In the genomic region with DNA sequence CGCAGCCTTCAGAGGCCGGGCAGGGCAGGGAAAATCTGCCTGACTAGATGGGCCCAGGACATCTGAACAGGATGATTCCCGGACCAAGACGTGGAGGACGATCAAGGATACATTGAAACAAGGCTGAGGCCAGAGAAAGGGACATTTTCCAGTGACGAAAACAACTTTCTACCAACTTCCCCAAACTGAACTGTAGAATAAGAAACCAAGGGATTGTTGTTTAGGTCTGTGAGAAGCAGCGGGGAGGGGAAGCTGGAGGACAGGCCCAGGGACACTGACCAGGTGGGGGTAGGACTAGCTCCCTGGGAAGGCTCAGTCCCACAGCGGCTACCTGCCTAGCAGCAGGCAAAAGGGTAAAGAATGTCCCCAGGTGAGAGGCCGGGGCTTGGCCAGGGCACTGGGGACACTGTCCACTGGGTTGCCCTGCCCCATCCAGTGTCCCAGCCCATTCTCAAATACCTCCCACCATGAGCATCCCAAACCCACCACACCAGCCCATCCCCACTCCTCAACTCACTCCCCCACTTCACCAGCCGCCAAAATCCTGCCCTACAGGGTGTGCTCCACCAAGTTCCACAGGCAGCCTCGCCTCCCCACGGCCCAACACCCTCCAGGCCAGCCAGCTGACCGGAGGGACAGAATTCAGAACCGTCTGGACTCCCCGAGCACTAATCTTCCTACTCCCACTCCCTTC, we compare ENCODE assay signal across 7 cellular contexts. TPM values are rescaled to one million over a fixed set of nuclear protein-coding genes. Genes with fewer than 3 reads are reported as not detected.
DNase-seq lines count a peak whose midpoint lies in the region; ATAC-seq and TF ChIP-seq lines count a peak whose summit lies in the region.
"Had no signal": no experiment of that assay in that cellular context is flagged by ENCODE, and none has a peak within 500 bp of the region (broad histone marks: within the 10 kb centered on the region; RNA-seq: fewer than 3 reads in every experiment).

No MANE protein-coding gene starts in this region.

- H3K4me3 ChIP-seq in IMR-90 (ENCODE audit: insufficient read depth, low read depth, low read length) (peak overlapping the region; percentile 86), endodermal cell (ENCODE audit: low read length) (peak overlapping the region; percentile 97), gastrocnemius medialis (peak overlapping the region; percentile 58 to 99 (median 81))

- peak overlapping the region; percentile 97 for H3K14ac ChIP-seq in IMR-90 (replicated peaks; ENCODE audit: low read depth, low read length)

- H3K9me3 ChIP-seq in IMR-90 (ENCODE audit: control insufficient read depth, insufficient read depth, low read length) (no peaks in the 10 kb centered on the region), endodermal cell (ENCODE audit: control insufficient read depth, low read length) (no peaks in the 10 kb centered on the region), gastrocnemius medialis (no peaks in the 10 kb centered on the region)

- peaks cover 15% of the 10 kb centered on the region; the same call in 1 of the 2 replicates for H3K36me3 ChIP-seq in IMR-90 (ENCODE audit: control insufficient read depth, insufficient read depth, low read length)
- no peaks in the 10 kb centered on the region for H3K36me3 ChIP-seq in endodermal cell (ENCODE audit: control insufficient read depth, insufficient read depth, low read length)
- no peaks in the 10 kb centered on the region for H3K36me3 ChIP-seq in gastrocnemius medialis

- peak overlapping the region; percentile 96 for H3K4me2 ChIP-seq in IMR-90 (ENCODE audit: low read depth, low read length)

- peaks cover 40% of the 10 kb centered on the region for H3K9me1 ChIP-seq in IMR-90 (ENCODE audit: insufficient read depth, low read length)

- H2BK15ac ChIP-seq in IMR-90 (ENCODE audit: low read depth, low read length): peak overlapping the region; percentile 86

- H3K4me1 ChIP-seq in IMR-90 (ENCODE audit: control insufficient read depth, insufficient read depth, low read length) (peaks cover 43% of the 10 kb centered on the region), endodermal cell (ENCODE audit: control insufficient read depth, insufficient read depth, low read length) (peaks cover 15% of the 10 kb centered on the region), gastrocnemius medialis (peaks cover 57 to 61% of the 10 kb centered on the region in 2 donors)

- POLR2A ChIA-PET in IMR-90 (lab: Charles Lee; ENCODE audit: unreplicated experiment): no interaction called here

- no peaks in the 10 kb centered on the region for H3K27me3 Mint-ChIP-seq in endodermal cell (ENCODE audit: insufficient read depth)
- H3K27me3 Mint-ChIP-seq: activated CD4-positive, alpha-beta memory T cell treated with anti-CD3 and anti-CD28 coated beads, Interleukin-2, amount 10 ng/mL, durations not matched to agents 7 days and 5 days had no signal

- peak overlapping the region; percentile 98 for H2AK9ac ChIP-seq in IMR-90 (replicated peaks; ENCODE audit: low read depth, low read length, poor library complexity)

- in situ Hi-C loops in IMR-90 (cut with MboI; ENCODE audit: low sequenced_read_pairs) (no loop called here), gastrocnemius medialis (cut with MboI; ENCODE audit: low sequenced_read_pairs in 4 of 4) (loop anchor here in 1 of 4 donors (25.0 kb wide), 1 partner anchor 121 kb away; a partner anchor contains a TSS)

- H3K4ac ChIP-seq in IMR-90 (ENCODE audit: low read depth, low read length): peak overlapping the region; percentile 99

- peak overlapping the region; percentile 78 for H4K5ac ChIP-seq in IMR-90 (ENCODE audit: low read depth, low read length)

- H3K9ac ChIP-seq in IMR-90 (ENCODE audit: low read depth, low read length) (peak overlapping the region; percentile 99), endodermal cell (ENCODE audit: extremely low read depth, low read length, poor library complexity, severe bottlenecking) (peak overlapping the region; percentile 72)

- no peak for ATAC-seq in IMR-90 (ENCODE audit: low read depth)
- ATAC-seq in gastrocnemius medialis: peak in 1 of 2 donors; percentile 1
- ATAC-seq in GM19397 (IDR thresholded peaks at IDR 0.05; ENCODE audit: unreplicated experiment): no peak
- no peak for ATAC-seq in GM19023 (IDR thresholded peaks at IDR 0.05; ENCODE audit: unreplicated experiment)

- DNase-seq in IMR-90 (no peak), endodermal cell (peak; percentile 68), gastrocnemius medialis (no peak), NCI-H146 (lab: John Stamatoyannopoulos, UW) (no peak)

- peak overlapping the region; percentile 82 for H2BK120ac ChIP-seq in IMR-90 (ENCODE audit: low read depth, low read length)

- peak overlapping the region; percentile 98 for H4K91ac ChIP-seq in IMR-90 (ENCODE audit: insufficient read depth, low read depth, low read length)

- TF ChIP-seq CTCF in IMR-90 (conservative IDR thresholded peaks at IDR 0.05; ENCODE audit: low read depth, low read length) (no peak), endodermal cell (conservative IDR thresholded peaks at IDR 0.05) (no peak), gastrocnemius medialis (IDR thresholded peaks at IDR 0.05 in 4 of 5, conservative IDR thresholded peaks at IDR 0.05 in 1 of 5) (no peak)

- H3K18ac ChIP-seq in IMR-90 (ENCODE audit: low read depth, low read length): peak overlapping the region; percentile 90

- H3K27ac ChIP-seq in IMR-90 (ENCODE audit: insufficient read depth, low read length) (peak overlapping the region; percentile 98), endodermal cell (ENCODE audit: low read depth, low read length) (no peak overlapping the region), gastrocnemius medialis (peak overlapping the region; percentile 92 to 99 (median 96))

- 0% methylated on average over 5 of the region's 15 CpGs; no CpG with 5 or more reads in 1 of the 2 experiments for WGBS in IMR-90 (ENCODE audit: extremely low coverage in 2 of 2, insufficient read length in 1 of 2), 2 experiments
- WGBS in endodermal cell (ENCODE audit: insufficient coverage in 1 of 2, insufficient read length in 1 of 2), 2 experiments: 4 to 8% methylated on average over 10 to 15 of the region's 15 CpGs

- H4K20me1 ChIP-seq in IMR-90 (ENCODE audit: insufficient read depth, low read length): peaks cover 51% of the 10 kb centered on the region

- peak overlapping the region; percentile 98 for H2AK5ac ChIP-seq in IMR-90 (ENCODE audit: low read depth, low read length)

- H3K27ac Mint-ChIP-seq in endodermal cell: no peak overlapping the region
- H3K27ac Mint-ChIP-seq: activated CD4-positive, alpha-beta memory T cell treated with anti-CD3 and anti-CD28 coated beads, Interleukin-2, amount 10 ng/mL, durations not matched to agents 7 days and 5 days had no signal

- peak overlapping the region; percentile 97 for H3K56ac ChIP-seq in IMR-90 (ENCODE audit: extremely low read depth, insufficient read depth, low read length)

- peak overlapping the region; percentile 98 for H2BK5ac ChIP-seq in IMR-90 (ENCODE audit: low read depth, low read length, poor library complexity, severe bottlenecking)

- H3K27me3 ChIP-seq in IMR-90 (ENCODE audit: control insufficient read depth, insufficient read depth, low read length) (no peaks in the 10 kb centered on the region), endodermal cell (ENCODE audit: control insufficient read depth, insufficient read depth, low read length, poor library complexity, severe bottlenecking) (no peaks in the 10 kb centered on the region), gastrocnemius medialis (no peaks in the 10 kb centered on the region)

- no peaks in the 10 kb centered on the region for H3K36me3 Mint-ChIP-seq in endodermal cell (ENCODE audit: low read depth)

- H2AFZ ChIP-seq in IMR-90 (replicated peaks; ENCODE audit: low read length, poor library complexity): peak overlapping the region; percentile 91

- TF ChIP-seq RAD21 in IMR-90 (IDR thresholded peaks at IDR 0.05; ENCODE audit: low read length): no peak

- peak overlapping the region; percentile 11; the same call in 1 of the 2 replicates for H2BK20ac ChIP-seq in IMR-90 (ENCODE audit: low read depth, low read length)

- BruUV-seq in IMR-90 (replicated peaks; lab: Mats Ljungman, UMichigan): no TSS peak

- CTCF ChIA-PET in IMR-90 (lab: Yijun Ruan, JAX): interaction anchor here (1.2 kb wide), 1 partner anchor 14 kb away, joined by 4 read pairs; no protein-coding TSS in a partner anchor

- H3K4me1 Mint-ChIP-seq in endodermal cell: peaks cover 35% of the 10 kb centered on the region

- peak overlapping the region; percentile 94 to 95 for H4K8ac ChIP-seq in IMR-90 (ENCODE audit: low read depth in 2 of 2, low read length in 2 of 2)

- H3K23ac ChIP-seq in IMR-90 (ENCODE audit: low read depth, low read length): peak overlapping the region; percentile 100

- intact Hi-C loops in IMR-90 (cut with micrococcal nuclease): loop anchor here (2.0 kb wide), 1 partner anchor 82 kb away; no protein-coding TSS in a partner anchor
- intact Hi-C loops in gastrocnemius medialis (cut with DNase I; ENCODE audit: low total_unique reads): loop anchor here (5.0 kb wide), 2 partner anchors 64 to 111 kb away; a partner anchor contains a TSS

- H3K4me3 Mint-ChIP-seq in endodermal cell: no peak overlapping the region
- H3K4me3 Mint-ChIP-seq: activated CD4-positive, alpha-beta memory T cell treated with anti-CD3 and anti-CD28 coated beads, Interleukin-2, amount 10 ng/mL, durations not matched to agents 7 days and 5 days had no signal

- no peaks in the 10 kb centered on the region for H3K9me3 Mint-ChIP-seq in endodermal cell
- H3K9me3 Mint-ChIP-seq: activated CD4-positive, alpha-beta memory T cell treated with anti-CD3 and anti-CD28 coated beads, Interleukin-2, amount 10 ng/mL, durations not matched to agents 7 days and 5 days had no signal

- TF ChIP-seq POLR2A in IMR-90 (IDR thresholded peaks at IDR 0.05; ENCODE audit: low read depth, low read length) (peak; percentile 46; the same call in 1 of the 2 replicates), gastrocnemius medialis (IDR thresholded peaks at IDR 0.05) (no peak)

- dilution Hi-C loops in IMR-90 (cut with HindIII; ENCODE audit: low sequenced_read_pairs, unreplicated experiment): no loop called here

- H3K79me1 ChIP-seq in IMR-90 (ENCODE audit: low read depth in 1 of 2, low read length in 2 of 2): peaks cover 6 to 66% of the 10 kb centered on the region in 2 experiments; a peak in 2 of 4 replicates

RNA-seq across cellular contexts. Expression of a gene that starts 1.0 kb away (rescaled TPM):
- 79.6 and 86.7 TPM in 2 replicates for total RNA-seq in IMR-90 (2012; rRNA removed)
- polyA plus RNA-seq in IMR-90 (2012; rRNA removed): 136 and 138 TPM in 2 replicates
- polyA plus RNA-seq in IMR-90 (2012; cell fraction: cytosol; rRNA removed): 105 and 167 TPM in 2 replicates
- polyA plus RNA-seq in IMR-90 (2012; cell fraction: nucleus; rRNA removed; ENCODE audit: low replicate concordance): 102 and 107 TPM in 2 replicates
- total RNA-seq in endodermal cell: 10 to 100 TPM; 43.2 to 86.2 TPM
- 39.7 TPM for polyA plus RNA-seq in endodermal cell (2013, experiment 1 of 2)
- 37.7 TPM for polyA plus RNA-seq in endodermal cell (2013, experiment 2 of 2)
- 100 to 1,000 TPM; 103 to 220 (median 193) TPM for total RNA-seq in gastrocnemius medialis

RNA-seq across cellular contexts. Expression of a gene that starts 30.4 kb away (rescaled TPM):
- total RNA-seq in IMR-90 (2012; rRNA removed): under 0.01 TPM in 2 replicates
- 0.10 TPM in 2 replicates for polyA plus RNA-seq in IMR-90 (2012; rRNA removed)
- 0.05 and 0.07 TPM in 2 replicates for polyA plus RNA-seq in IMR-90 (2012; cell fraction: cytosol; rRNA removed)
- 0.05 and 0.15 TPM in 2 replicates for polyA plus RNA-seq in IMR-90 (2012; cell fraction: nucleus; rRNA removed; ENCODE audit: low replicate concordance)
- 10 to 100 TPM; 24.8 to 37.2 TPM for total RNA-seq in endodermal cell
- 7.1 TPM for polyA plus RNA-seq in endodermal cell (2013, experiment 1 of 2)
- polyA plus RNA-seq in endodermal cell (2013, experiment 2 of 2): 4.6 TPM
- under 1 TPM in 1 of 4 donors, not detected in 3; 0.29 TPM for total RNA-seq in gastrocnemius medialis
- total RNA-seq: activated CD4-positive, alpha-beta memory T cell treated with anti-CD3 and anti-CD28 coated beads, Interleukin-2, amount 10 ng/mL, durations not matched to agents 7 days and 5 days had no signal

RNA-seq across cellular contexts. Expression of a gene that starts 34.5 kb away (rescaled TPM):
- total RNA-seq in IMR-90 (2012; rRNA removed) (not detected in 2 replicates), endodermal cell (10 to 100 TPM; 32.1 to 87.7 TPM), gastrocnemius medialis (1 to 10 TPM in 1 of 4 donors, under 1 TPM in 2, not detected in 1; 0.20 to 2.0 (median 0.38) TPM)
- polyA plus RNA-seq in IMR-90 (2012; rRNA removed): 0.24 and 0.41 TPM in 2 replicates
- 0.13 and 0.16 TPM in 2 replicates for polyA plus RNA-seq in IMR-90 (2012; cell fraction: cytosol; rRNA removed)
- polyA plus RNA-seq in IMR-90 (2012; cell fraction: nucleus; rRNA removed; ENCODE audit: low replicate concordance): 0.32 and 1.2 TPM in 2 replicates
- polyA plus RNA-seq in endodermal cell (2013, experiment 1 of 2): 9.0 TPM
- polyA plus RNA-seq in endodermal cell (2013, experiment 2 of 2): 4.3 TPM

RNA-seq across cellular contexts. Expression of a gene that starts 43.1 kb away (rescaled TPM):
- total RNA-seq in IMR-90 (2012; rRNA removed) (19.7 and 24.7 TPM in 2 replicates), endodermal cell (1 to 10 TPM; 8.4 to 9.1 TPM), gastrocnemius medialis (10 to 100 TPM; 40.2 to 98.6 (median 43.7) TPM)
- polyA plus RNA-seq in IMR-90 (2012; rRNA removed): 62.5 and 66.0 TPM in 2 replicates
- polyA plus RNA-seq in IMR-90 (2012; cell fraction: cytosol; rRNA removed): 71.8 and 82.3 TPM in 2 replicates
- 71.5 and 142 TPM in 2 replicates for polyA plus RNA-seq in IMR-90 (2012; cell fraction: nucleus; rRNA removed; ENCODE audit: low replicate concordance)
- 1.5 TPM for polyA plus RNA-seq in endodermal cell (2013, experiment 1 of 2)
- polyA plus RNA-seq in endodermal cell (2013, experiment 2 of 2): 1.9 TPM

Comparison
In these comparisons a context has a peak if more than half of its experiments do, and no peak if none do; other contexts are left out.
1. RNA of a gene that starts 30.4 kb away (total RNA-seq): 24.8 to 37.2 TPM in endodermal cell; 0.29 TPM in gastrocnemius medialis and under 0.01 TPM in IMR-90; every median in the first group is over 10 times any median in the second.
2. RNA of a gene that starts 34.5 kb away (total RNA-seq): 32.1 to 87.7 TPM in endodermal cell; 0.20 to 2.0 TPM in gastrocnemius medialis and not detected in IMR-90; every median in the first group is over 10 times any median in the second.
3. Peak in every context shown above with its lines, with median percentiles within 50 percentile points of each other: H3K4me3 ChIP-seq.